8 cellular contexts compared by ENCODE assay signal in the genomic region with DNA sequence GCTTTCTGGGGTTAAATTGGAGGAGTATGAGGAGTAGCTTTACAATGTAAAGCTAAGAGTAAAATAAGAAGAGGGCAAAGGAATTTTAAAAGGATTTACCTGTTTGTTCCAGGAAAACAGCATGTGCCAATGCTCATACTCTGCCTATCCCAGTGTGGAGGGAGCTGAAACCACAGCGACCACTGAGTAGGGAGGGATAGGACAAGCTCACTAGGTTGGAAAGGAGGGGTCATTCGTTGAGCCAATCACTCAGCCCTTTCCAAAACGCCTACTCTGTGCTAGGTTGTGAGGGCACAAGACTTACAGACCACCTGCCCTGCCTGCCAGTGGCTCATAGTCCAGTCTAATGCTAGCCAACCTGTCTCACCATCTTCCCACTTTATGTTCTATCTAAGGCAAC. TPM values are rescaled to one million over a fixed set of nuclear protein-coding genes. Genes with fewer than 3 reads are reported as not detected.
DNase-seq lines count a peak whose midpoint lies in the region; ATAC-seq and TF ChIP-seq lines count a peak whose summit lies in the region.

No MANE protein-coding gene starts in this region.

- H3K4me1 ChIP-seq in osteoblast (ENCODE audit: insufficient read depth, low read length) = peaks cover 22% of the 10 kb centered on the region

- H4K20me1 ChIP-seq in osteoblast (ENCODE audit: insufficient read depth, low read length) = peaks cover 4% of the 10 kb centered on the region

- peak overlapping the region in 50 of 59 donors; percentile 74 to 98 (median 95) for H3K27ac ChIP-seq in dorsolateral prefrontal cortex
- H3K27ac ChIP-seq in osteoblast (ENCODE audit: low read depth, low read length) = peak overlapping the region; percentile 94

- intact Hi-C loops in dorsolateral prefrontal cortex (cut with DNase I) = no loop called here

- peak overlapping the region; percentile 97 for H3K4me2 ChIP-seq in osteoblast (ENCODE audit: insufficient read depth, low read length)

- TF ChIP-seq CTCF in dorsolateral prefrontal cortex (IDR thresholded peaks at IDR 0.05 in 54 of 56, conservative IDR thresholded peaks at IDR 0.05 in 2 of 56; ENCODE audit: low read depth in 1 of 56, partially characterized antibody in 56 of 56) (no peak), osteoblast (IDR thresholded peaks at IDR 0.05; ENCODE audit: extremely low read depth, low read depth, low read length) (no peak)

- H3K4me3 ChIP-seq in dorsolateral prefrontal cortex = peak overlapping the region in 54 of 59 donors; percentile 52 to 100 (median 96)
- peak overlapping the region; percentile 99 for H3K4me3 ChIP-seq in osteoblast (ENCODE audit: insufficient read depth, low read length)

- H3K27me3 ChIP-seq in dorsolateral prefrontal cortex = no peaks in the 10 kb centered on the region
- H3K27me3 ChIP-seq in osteoblast (ENCODE audit: insufficient read depth, low read length) = no peaks in the 10 kb centered on the region

- ATAC-seq in GM19324 (IDR thresholded peaks at IDR 0.05; ENCODE audit: low FRiP score, unreplicated experiment) = no peak
- ATAC-seq in HG03442 (IDR thresholded peaks at IDR 0.05; ENCODE audit: unreplicated experiment) = no peak

- H3K9me3 ChIP-seq in osteoblast (ENCODE audit: low read depth, low read length) = no peaks in the 10 kb centered on the region

- H3K36me3 ChIP-seq in osteoblast (ENCODE audit: insufficient read depth, low read length) = peaks cover 20% of the 10 kb centered on the region

- H2AFZ ChIP-seq in osteoblast (ENCODE audit: low read length) = peak overlapping the region; percentile 97

- H3K79me2 ChIP-seq in osteoblast (ENCODE audit: insufficient read depth, low read length) = peaks cover 66% of the 10 kb centered on the region

- DNase-seq in ELR (ENCODE audit: low read depth) (peak; percentile 30), NCI-H748 treated with DMSO at 0.1 percent for 48 hours (lab: John Stamatoyannopoulos, UW) (peak; percentile 19), dorsolateral prefrontal cortex (no peak), osteoblast (ENCODE audit: insufficient read length, low spot score, missing footprints) (no peak), NCI-H1048 (lab: John Stamatoyannopoulos, UW) (no peak)
- no peak for DNase-seq in stimulated activated CD4-positive, alpha-beta T cell treated with anti-CD3 and anti-CD28 coated beads, Interleukin-12 subunit alpha, Interleukin-12 subunit beta, amount 100 ng/mL, for 4 hours

RNA-seq across cellular contexts. Expression of gene DNAJC7, which starts 1.1 kb away (rescaled TPM):
- total RNA-seq in dorsolateral prefrontal cortex = 100 to 1,000 TPM in 114 of 120 experiments, 10 to 100 TPM in 6; 88.3 to 157 (median 125) TPM
- 75.3 and 76.3 TPM in 2 replicates for total RNA-seq in osteoblast

RNA-seq across cellular contexts. Expression of gene NKIRAS2, which starts 1.6 kb away (rescaled TPM):
- total RNA-seq in dorsolateral prefrontal cortex (10 to 100 TPM in 106 of 120 experiments, 1 to 10 TPM in 14; 8.1 to 21.5 (median 12.5) TPM), osteoblast (38.0 and 39.1 TPM in 2 replicates)

RNA-seq across cellular contexts. Expression of gene C17orf113, which starts 32.1 kb away (rescaled TPM):
- total RNA-seq in dorsolateral prefrontal cortex (1 to 10 TPM; 1.6 to 5.7 (median 3.4) TPM), osteoblast (under 0.01 and 0.29 TPM in 2 replicates)

RNA-seq across cellular contexts. Expression of gene CNP, which starts 51.7 kb away (rescaled TPM):
- total RNA-seq in dorsolateral prefrontal cortex (1,000 to 10,000 TPM in 25 of 120 experiments, 100 to 1,000 TPM in 95; 166 to 3,303 (median 637) TPM), osteoblast (87.6 and 96.4 TPM in 2 replicates)

Comparison
In these comparisons a context has a peak if more than half of its experiments do, and no peak if none do; other contexts are left out.
1. DNase-seq: peak in ELR (single experiment) and NCI-H748 treated with DMSO at 0.1 percent for 48 hours (single experiment); none in dorsolateral prefrontal cortex (0 of 10), osteoblast (single experiment), NCI-H1048 (single experiment) and stimulated activated CD4-positive, alpha-beta T cell treated with anti-CD3 and anti-CD28 coated beads, Interleukin-12 subunit alpha, Interleukin-12 subunit beta, amount 100 ng/mL, for 4 hours (single experiment).